Comparison of ENCODE assay signal across 1 cellular context in the genomic region with DNA sequence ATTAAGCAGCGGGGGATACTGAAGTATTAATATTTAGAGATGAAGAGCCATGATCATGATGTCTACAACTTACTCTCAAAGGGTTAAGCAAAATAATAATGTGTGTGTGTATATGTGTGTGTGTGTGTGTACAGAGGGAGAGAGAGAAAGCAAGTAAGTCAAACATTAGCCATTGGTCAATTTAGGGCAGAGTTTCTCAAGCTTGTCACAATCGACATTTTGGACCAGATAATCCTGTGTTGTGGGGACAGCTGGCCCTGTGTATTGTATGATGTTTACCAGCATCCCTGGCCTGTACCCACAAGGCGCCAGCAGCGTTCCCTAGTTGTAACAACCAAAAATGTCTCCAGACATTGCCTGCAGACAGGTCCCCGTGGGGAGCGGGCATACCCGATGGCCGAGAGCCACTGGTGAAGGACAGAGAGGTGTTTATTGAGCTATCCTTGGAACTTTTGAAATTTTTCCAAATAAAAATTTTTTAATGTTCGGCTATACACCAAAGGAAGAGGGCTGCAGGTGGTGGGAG.
A peak's percentile ranks its signal among the peaks of the same experiment; 100 is the strongest.
TF ChIP-seq lines count a peak whose summit lies in the region.

No MANE protein-coding gene starts in this region.

TF ChIP-seq in HepG2, 621 proteins besides CTCF, POLR2A, EP300 and RAD21 (continued from another document and continues in another):
- TF ChIP-seq LCORL (IDR thresholded peaks at IDR 0.05): peak; percentile 68
- 0 out of 2 replicates have a peak, but pooled peaks have one; percentile 42 for TF ChIP-seq LCORL (CRISPR knock-in tag; IDR thresholded peaks at IDR 0.05)
- TF ChIP-seq ZNF251 (CRISPR knock-in tag; IDR thresholded peaks at IDR 0.05): no peak
- 0 out of 2 replicates have a peak, but pooled peaks have one; percentile 22 for TF ChIP-seq MYPOP (CRISPR knock-in tag; IDR thresholded peaks at IDR 0.05)
- peak; percentile 55; the same call in 1 of the 2 replicates for TF ChIP-seq TBX3 (IDR thresholded peaks at IDR 0.05; ENCODE audit: borderline replicate concordance)
- no peak for TF ChIP-seq FOXM1 (CRISPR knock-in tag; IDR thresholded peaks at IDR 0.05)
- TF ChIP-seq MYC (CRISPR knock-in tag; IDR thresholded peaks at IDR 0.05; ENCODE audit: borderline replicate concordance): no peak
- peak; percentile 62 for TF ChIP-seq SKI (IDR thresholded peaks at IDR 0.05; ENCODE audit: partially characterized antibody)
- no peak for TF ChIP-seq PCBP1 (IDR thresholded peaks at IDR 0.05; ENCODE audit: borderline replicate concordance, low read depth, low read length)
- no peak for TF ChIP-seq ZSCAN30 (CRISPR knock-in tag; IDR thresholded peaks at IDR 0.05)
- TF ChIP-seq FOXA3 (CRISPR knock-in tag; IDR thresholded peaks at IDR 0.05): peak; percentile 92
- peak; percentile 27; the same call in 1 of the 2 replicates for TF ChIP-seq CREM (IDR thresholded peaks at IDR 0.05)
- TF ChIP-seq CREM (CRISPR knock-in tag; IDR thresholded peaks at IDR 0.05): no peak
- peak; percentile 2 for TF ChIP-seq NR2C2 (CRISPR knock-in tag; IDR thresholded peaks at IDR 0.05; ENCODE audit: borderline replicate concordance)
- no peak for TF ChIP-seq ZNF17 (CRISPR knock-in tag; IDR thresholded peaks at IDR 0.05)
- TF ChIP-seq, protein P1, sequence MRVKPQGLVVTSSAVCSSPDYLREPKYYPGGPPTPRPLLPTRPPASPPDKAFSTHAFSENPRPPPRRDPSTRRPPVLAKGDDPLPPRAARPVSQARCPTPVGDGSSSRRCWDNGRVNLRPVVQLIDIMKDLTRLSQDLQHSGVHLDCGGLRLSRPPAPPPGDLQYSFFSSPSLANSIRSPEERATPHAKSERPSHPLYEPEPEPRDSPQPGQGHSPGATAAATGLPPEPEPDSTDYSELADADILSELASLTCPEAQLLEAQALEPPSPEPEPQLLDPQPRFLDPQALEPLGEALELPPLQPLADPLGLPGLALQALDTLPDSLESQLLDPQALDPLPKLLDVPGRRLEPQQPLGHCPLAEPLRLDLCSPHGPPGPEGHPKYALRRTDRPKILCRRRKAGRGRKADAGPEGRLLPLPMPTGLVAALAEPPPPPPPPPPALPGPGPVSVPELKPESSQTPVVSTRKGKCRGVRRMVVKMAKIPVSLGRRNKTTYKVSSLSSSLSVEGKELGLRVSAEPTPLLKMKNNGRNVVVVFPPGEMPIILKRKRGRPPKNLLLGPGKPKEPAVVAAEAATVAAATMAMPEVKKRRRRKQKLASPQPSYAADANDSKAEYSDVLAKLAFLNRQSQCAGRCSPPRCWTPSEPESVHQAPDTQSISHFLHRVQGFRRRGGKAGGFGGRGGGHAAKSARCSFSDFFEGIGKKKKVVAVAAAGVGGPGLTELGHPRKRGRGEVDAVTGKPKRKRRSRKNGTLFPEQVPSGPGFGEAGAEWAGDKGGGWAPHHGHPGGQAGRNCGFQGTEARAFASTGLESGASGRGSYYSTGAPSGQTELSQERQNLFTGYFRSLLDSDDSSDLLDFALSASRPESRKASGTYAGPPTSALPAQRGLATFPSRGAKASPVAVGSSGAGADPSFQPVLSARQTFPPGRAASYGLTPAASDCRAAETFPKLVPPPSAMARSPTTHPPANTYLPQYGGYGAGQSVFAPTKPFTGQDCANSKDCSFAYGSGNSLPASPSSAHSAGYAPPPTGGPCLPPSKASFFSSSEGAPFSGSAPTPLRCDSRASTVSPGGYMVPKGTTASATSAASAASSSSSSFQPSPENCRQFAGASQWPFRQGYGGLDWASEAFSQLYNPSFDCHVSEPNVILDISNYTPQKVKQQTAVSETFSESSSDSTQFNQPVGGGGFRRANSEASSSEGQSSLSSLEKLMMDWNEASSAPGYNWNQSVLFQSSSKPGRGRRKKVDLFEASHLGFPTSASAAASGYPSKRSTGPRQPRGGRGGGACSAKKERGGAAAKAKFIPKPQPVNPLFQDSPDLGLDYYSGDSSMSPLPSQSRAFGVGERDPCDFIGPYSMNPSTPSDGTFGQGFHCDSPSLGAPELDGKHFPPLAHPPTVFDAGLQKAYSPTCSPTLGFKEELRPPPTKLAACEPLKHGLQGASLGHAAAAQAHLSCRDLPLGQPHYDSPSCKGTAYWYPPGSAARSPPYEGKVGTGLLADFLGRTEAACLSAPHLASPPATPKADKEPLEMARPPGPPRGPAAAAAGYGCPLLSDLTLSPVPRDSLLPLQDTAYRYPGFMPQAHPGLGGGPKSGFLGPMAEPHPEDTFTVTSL (CRISPR knock-in tag; IDR thresholded peaks at IDR 0.05; ENCODE audit: borderline replicate concordance): peak; percentile 41; the same call in 1 of the 2 replicates
- TF ChIP-seq MEIS1 (CRISPR knock-in tag; IDR thresholded peaks at IDR 0.05; ENCODE audit: borderline replicate concordance): peak; percentile 67; the same call in 1 of the 2 replicates
- peak; percentile 42; the same call in 1 of the 2 replicates for TF ChIP-seq SALL1 (CRISPR knock-in tag; IDR thresholded peaks at IDR 0.05)
- TF ChIP-seq TERF1 (CRISPR knock-in tag; IDR thresholded peaks at IDR 0.05): no peak
- peak; percentile 74 for TF ChIP-seq ARID5B (CRISPR knock-in tag; IDR thresholded peaks at IDR 0.05)
- no peak for TF ChIP-seq TGIF2 (CRISPR knock-in tag; IDR thresholded peaks at IDR 0.05)
- no peak for TF ChIP-seq FOXC1 (CRISPR knock-in tag; IDR thresholded peaks at IDR 0.05; ENCODE audit: borderline replicate concordance)
- TF ChIP-seq ZNF646 (CRISPR knock-in tag; IDR thresholded peaks at IDR 0.05): peak; percentile 50
- TF ChIP-seq SP140L (CRISPR knock-in tag; IDR thresholded peaks at IDR 0.05; ENCODE audit: borderline replicate concordance): no peak
- no peak for TF ChIP-seq ZNF720 (CRISPR knock-in tag; IDR thresholded peaks at IDR 0.05)
- TF ChIP-seq MED1 (CRISPR knock-in tag; IDR thresholded peaks at IDR 0.05): peak; percentile 35
- TF ChIP-seq HNF1A (IDR thresholded peaks at IDR 0.05; ENCODE audit: low read depth): peak; percentile 93
- peak; percentile 83; the same call in 1 of the 2 replicates for TF ChIP-seq HNF1A (CRISPR knock-in tag; IDR thresholded peaks at IDR 0.05; ENCODE audit: borderline replicate concordance)
- no peak for TF ChIP-seq ZEB1 (IDR thresholded peaks at IDR 0.05; ENCODE audit: insufficient replicate concordance, low read depth)
- TF ChIP-seq YEATS4 (CRISPR knock-in tag; IDR thresholded peaks at IDR 0.05; ENCODE audit: borderline replicate concordance): 0 out of 2 replicates have a peak, but pooled peaks have one; percentile 38
- peak; percentile 62 for TF ChIP-seq RXRB (CRISPR knock-in tag; IDR thresholded peaks at IDR 0.05; ENCODE audit: borderline replicate concordance)
- TF ChIP-seq MIER3 (CRISPR knock-in tag; IDR thresholded peaks at IDR 0.05; ENCODE audit: borderline replicate concordance): peak; percentile 52; the same call in 1 of the 2 replicates
- peak; percentile 25; the same call in 1 of the 2 replicates for TF ChIP-seq JUNB (CRISPR knock-in tag; IDR thresholded peaks at IDR 0.05; ENCODE audit: borderline replicate concordance)
